2 cellular contexts compared by ENCODE assay signal in genomic region chr14:35851823-35852222, GRCh38.
TF ChIP-seq lines count a peak whose summit lies in the region.

No MANE protein-coding gene starts in this region.

TF ChIP-seq in HepG2, 621 proteins besides CTCF, POLR2A, EP300 and RAD21:
- TF ChIP-seq CHD4 (IDR thresholded peaks at IDR 0.05; ENCODE audit: borderline replicate concordance, low read length) (peak; percentile 69; the same call in 1 of the 2 replicates), ARID3A (IDR thresholded peaks at IDR 0.05; ENCODE audit: low read depth, low read length) (no peak), ZNF280D (CRISPR knock-in tag; IDR thresholded peaks at IDR 0.05) (peak; percentile 70; the same call in 1 of the 2 replicates), NFE2L1 (CRISPR knock-in tag; IDR thresholded peaks at IDR 0.05; ENCODE audit: borderline replicate concordance) (no peak)

TF ChIP-seq in HEK293, 187 proteins besides CTCF, POLR2A, EP300 and RAD21:
- TF ChIP-seq SETDB1 (IDR thresholded peaks at IDR 0.05; ENCODE audit: insufficient read length, low read length) (peak; percentile 62), ZNF214 (tag by site-specific recombination; IDR thresholded peaks at IDR 0.05; ENCODE audit: borderline replicate concordance) (no peak)
